ENCODE assay signal across 8 cellular contexts in genomic region chr19:17266975-17267788, GRCh38. TPM values are rescaled to one million over a fixed set of nuclear protein-coding genes. Genes with fewer than 3 reads are reported as not detected.
A peak's percentile ranks its signal among the peaks of the same experiment; 100 is the strongest.
DNase-seq lines count a peak whose midpoint lies in the region; ATAC-seq and TF ChIP-seq lines count a peak whose summit lies in the region.

Gene BABAM1, plus strand, starts transcription at chr19:17267443. Its CDS starts 1,364 bp downstream, at chr19:17268807.

- intact Hi-C loops in left colon (cut with DNase I, micrococcal nuclease), result no loop called here

- peaks cover 27% of the 10 kb centered on the region for H3K4me1 Mint-ChIP-seq in activated CD4-positive, alpha-beta T cell treated with anti-CD3 and anti-CD28 coated beads, Interleukin-2, amount 10 ng/mL, durations not matched to agents 7 days and 5 days

- peaks cover 14% of the 10 kb centered on the region for H3K36me3 Mint-ChIP-seq in activated CD4-positive, alpha-beta T cell treated with anti-CD3 and anti-CD28 coated beads, Interleukin-2, amount 10 ng/mL, durations not matched to agents 7 days and 5 days (ENCODE audit: low read depth)

- no peaks in the 10 kb centered on the region for H3K9me3 ChIP-seq in BLaER1

- TF ChIP-seq CTCF in coronary artery (IDR thresholded peaks at IDR 0.05), result no peak

- POLR2A ChIA-PET in activated CD4-positive, alpha-beta T cell treated with anti-CD3 and anti-CD28 coated beads, Interleukin-2, amount 10 ng/mL, durations not matched to agents 7 days and 5 days (lab: Charles Lee), result interaction anchor here (0.6 to 0.9 kb wide), 4 partner anchors 13 to 52 kb away, joined by 3 to 4 read pairs (median 3); partner anchors contain the start of gene USE1

- no peaks in the 10 kb centered on the region for H3K9me3 Mint-ChIP-seq in activated CD4-positive, alpha-beta T cell treated with anti-CD3 and anti-CD28 coated beads, Interleukin-2, amount 10 ng/mL, durations not matched to agents 7 days and 5 days

- DNase-seq in NCI-H69 (lab: John Stamatoyannopoulos, UW), result peak; percentile 100
- peak; percentile 99 for DNase-seq in activated CD4-positive, alpha-beta T cell treated with anti-CD3 and anti-CD28 coated beads, Interleukin-2, amount 10 ng/mL, durations not matched to agents 7 days and 5 days
- DNase-seq in coronary artery (ENCODE audit: low spot score), result peak; percentile 99
- peak; percentile 93 to 97 for DNase-seq in left colon
- peak; percentile 97 for DNase-seq in stimulated activated CD4-positive, alpha-beta T cell treated with anti-CD3 and anti-CD28 coated beads, Interleukin-1b, Interleukin-23, amount 100 ng/mL, for 48 hours

- peak within 1 kb of the TSS; percentile 86 for H3K9ac ChIP-seq in BLaER1

- H3K27me3 Mint-ChIP-seq in activated CD4-positive, alpha-beta T cell treated with anti-CD3 and anti-CD28 coated beads, Interleukin-2, amount 10 ng/mL, durations not matched to agents 7 days and 5 days, result no peaks in the 10 kb centered on the region

- ATAC-seq in GM19328 (IDR thresholded peaks at IDR 0.05; ENCODE audit: unreplicated experiment), result peak; percentile 90
- ATAC-seq in HG03520 (IDR thresholded peaks at IDR 0.05; ENCODE audit: unreplicated experiment), result peak; percentile 84
- peak; percentile 96 for ATAC-seq in left colon

- H3K4me2 ChIP-seq in BLaER1, result peak within 1 kb of the TSS; percentile 97

- peak within 1 kb of the TSS; percentile 79 for H3K27ac ChIP-seq in BLaER1
- H3K27ac ChIP-seq in coronary artery, result peak within 1 kb of the TSS; percentile 50 to 73

- peak within 1 kb of the TSS; percentile 79 for H3K27ac Mint-ChIP-seq in activated CD4-positive, alpha-beta T cell treated with anti-CD3 and anti-CD28 coated beads, Interleukin-2, amount 10 ng/mL, durations not matched to agents 7 days and 5 days

- peak within 1 kb of the TSS; percentile 80 for H3K4me3 Mint-ChIP-seq in activated CD4-positive, alpha-beta T cell treated with anti-CD3 and anti-CD28 coated beads, Interleukin-2, amount 10 ng/mL, durations not matched to agents 7 days and 5 days

- H4K20me1 ChIP-seq in BLaER1, result no peaks in the 10 kb centered on the region

- H3K36me3 ChIP-seq in BLaER1, result peaks cover 35% of the 10 kb centered on the region

- H3K27me3 ChIP-seq in BLaER1, result no peaks in the 10 kb centered on the region

- H3K4me1 ChIP-seq in BLaER1, result peaks cover 52% of the 10 kb centered on the region

- CTCF ChIA-PET in activated CD4-positive, alpha-beta T cell treated with anti-CD3 and anti-CD28 coated beads, Interleukin-2, amount 10 ng/mL, durations not matched to agents 7 days and 5 days (lab: Charles Lee), result interaction anchor here (0.6 to 2.5 kb wide), 13 partner anchors 9 to 774 kb away, joined by 3 to 16 read pairs (median 5); partner anchors contain the start of genes ANKLE1, MRPL34 and USE1

- H3K4me3 ChIP-seq in BLaER1 (peak within 1 kb of the TSS; percentile 89), coronary artery (peak within 1 kb of the TSS; percentile 76)

RNA-seq across cellular contexts. Expression of gene BABAM1, which starts in this region (rescaled TPM):
- 100 to 1,000 TPM; 111 to 113 TPM for total RNA-seq in activated CD4-positive, alpha-beta T cell treated with anti-CD3 and anti-CD28 coated beads, Interleukin-2, amount 10 ng/mL, durations not matched to agents 7 days and 5 days
- total RNA-seq in left colon, result 10 to 100 TPM; 63.5 to 70.3 TPM

Comparison
In these comparisons a context has a peak if more than half of its experiments do, and no peak if none do; other contexts are left out.
1. Peak in every context shown above with its lines: DNase-seq, ATAC-seq, H3K4me3 ChIP-seq and H3K27ac ChIP-seq.